26 cellular contexts compared by ENCODE assay signal in genomic region chr1:232438476-232438875, GRCh38.
DNase-seq lines count a peak whose midpoint lies in the region; ATAC-seq and TF ChIP-seq lines count a peak whose summit lies in the region.
"Had no signal": no experiment of that assay in that cellular context is flagged by ENCODE, and none has a peak within 500 bp of the region (broad histone marks: within the 10 kb centered on the region; RNA-seq: fewer than 3 reads in every experiment).

No MANE protein-coding gene starts in this region.

- H3K27me3 Mint-ChIP-seq in WTC11 (ENCODE audit: low read depth): no peaks in the 10 kb centered on the region
- H3K27me3 Mint-ChIP-seq: activated naive CD8-positive, alpha-beta T cell treated with anti-CD3 and anti-CD28 coated beads for 36 hours had no signal

- TF ChIP-seq CTCF in NB4 (IDR thresholded peaks at IDR 0.05; ENCODE audit: low read depth, low read length): no peak
- TF ChIP-seq CTCF in WTC11 (IDR thresholded peaks at IDR 0.05): no peak
- TF ChIP-seq CTCF in tibial artery (IDR thresholded peaks at IDR 0.05): no peak

- intact Hi-C loops in tibial artery (cut with DNase I; ENCODE audit: low total_unique reads): no loop called here

- no peaks in the 10 kb centered on the region for H3K27me3 ChIP-seq in tibial artery
- H3K27me3 ChIP-seq: ascending aorta, MG63, right atrium auricular region had no signal

- CTCF ChIA-PET in WTC11 (lab: Charles Lee): no interaction called here

- H3K9me3 ChIP-seq in tibial artery: no peaks in the 10 kb centered on the region
- H3K9me3 ChIP-seq: ascending aorta, HAP-1, MG63, right atrium auricular region had no signal

- no peak for TF ChIP-seq POLR2A in NB4 (IDR thresholded peaks at IDR 0.05; ENCODE audit: extremely low read depth, insufficient read length)

- no peak overlapping the region for H3K27ac Mint-ChIP-seq in WTC11
- H3K27ac Mint-ChIP-seq: activated naive CD8-positive, alpha-beta T cell treated with anti-CD3 and anti-CD28 coated beads for 36 hours; immature natural killer cell had no signal

- H3K36me3 ChIP-seq in tibial artery: peaks cover 0 to 31% (median 13%) of the 10 kb centered on the region in 3 donors

- DNase-seq in COLO829 (ENCODE audit: low spot score): peak; percentile 25
- peak; percentile 8 for DNase-seq in NB4 (ENCODE audit: low read depth)
- DNase-seq in WTC11 (ENCODE audit: low spot score): no peak
- peak; percentile 20 for DNase-seq in iPS DF 19.7 (ENCODE audit: low read depth, low spot score)
- DNase-seq in effector CD4-positive, alpha-beta T cell: no peak
- no peak for DNase-seq in tibial artery
- DNase-seq in SW 1271 (lab: John Stamatoyannopoulos, UW): no peak
- DNase-seq in NCI-H1436 treated with DMSO at 0.1 percent for 48 hours (lab: John Stamatoyannopoulos, UW): no peak
- DNase-seq: activated CD4-positive, alpha-beta T cell treated with anti-CD3 and anti-CD28 coated beads, Interleukin-2, amount 50 U/mL, for 48 hours; activated effector memory CD4-positive, alpha-beta T cell treated with Interleukin-2 at 50 U/mL for 16 hours; activated naive CD8-positive, alpha-beta T cell treated with anti-CD3 and anti-CD28 coated beads for 36 hours; activated T-cell treated with anti-CD3 and anti-CD28 coated beads for 4 hours; EL; erythroblast; foreskin fibroblast; immature natural killer cell; KBM-7; MG63; NCI-H1436; stimulated activated naive CD8-positive, alpha-beta T cell treated with anti-CD3 and anti-CD28 coated beads, Interleukin-15, Interleukin-2, amounts not matched to agents 100 U/mL and 50 U/mL, for 24 hours; T1000 had no signal

- no peak overlapping the region for H3K4me3 Mint-ChIP-seq in WTC11
- H3K4me3 Mint-ChIP-seq: activated naive CD8-positive, alpha-beta T cell treated with anti-CD3 and anti-CD28 coated beads for 36 hours; immature natural killer cell had no signal

- H3K4me1 ChIP-seq in tibial artery: peaks cover 0 to 12% (median 2%) of the 10 kb centered on the region in 4 donors
- H3K4me1 ChIP-seq: ascending aorta, HAP-1 had no signal

- H3K27ac ChIP-seq in tibial artery: no peak overlapping the region
- H3K27ac ChIP-seq: ascending aorta, right atrium auricular region had no signal

- peaks cover 3% of the 10 kb centered on the region; the same call in 1 of the 2 replicates for H3K36me3 Mint-ChIP-seq in WTC11

- peak; percentile 82 for ATAC-seq in WTC11
- ATAC-seq: left lobe of liver; Right ventricle myocardium inferior; stimulated activated naive CD8-positive, alpha-beta T cell treated with anti-CD3 and anti-CD28 coated beads, Interleukin-15, Interleukin-2, amounts not matched to agents 100 U/mL and 50 U/mL, for 24 hours had no signal

- H3K4me3 ChIP-seq in NB4 (ENCODE audit: low read depth, low read length): no peak overlapping the region
- no peak overlapping the region for H3K4me3 ChIP-seq in tibial artery
- H3K4me3 ChIP-seq: ascending aorta, HAP-1, MG63, right atrium auricular region had no signal

- peaks cover 17% of the 10 kb centered on the region for H3K4me1 Mint-ChIP-seq in WTC11
- H3K4me1 Mint-ChIP-seq: immature natural killer cell had no signal

- H3K9me3 Mint-ChIP-seq in WTC11: no peaks in the 10 kb centered on the region
- H3K9me3 Mint-ChIP-seq: activated naive CD8-positive, alpha-beta T cell treated with anti-CD3 and anti-CD28 coated beads for 36 hours; immature natural killer cell had no signal

- POLR2A ChIA-PET in WTC11 (lab: Charles Lee): no interaction called here

TF ChIP-seq in WTC11, 78 proteins besides CTCF, POLR2A, EP300 and RAD21:
- TF ChIP-seq OVOL2 (CRISPR knock-in tag; IDR thresholded peaks at IDR 0.05; ENCODE audit: borderline replicate concordance) (no peak), E2F5 (CRISPR knock-in tag; IDR thresholded peaks at IDR 0.05) (no peak), CREM (CRISPR knock-in tag; IDR thresholded peaks at IDR 0.05) (no peak), FOXP1 (CRISPR knock-in tag; IDR thresholded peaks at IDR 0.05; ENCODE audit: borderline replicate concordance) (no peak), GRHL2 (CRISPR knock-in tag; IDR thresholded peaks at IDR 0.05; ENCODE audit: insufficient replicate concordance, severe bottlenecking) (no peak), ZNF121 (CRISPR knock-in tag; IDR thresholded peaks at IDR 0.05) (no peak), CDX4 (CRISPR knock-in tag; IDR thresholded peaks at IDR 0.05; ENCODE audit: borderline replicate concordance) (no peak), ZNF263 (CRISPR knock-in tag; IDR thresholded peaks at IDR 0.05; ENCODE audit: low read depth) (no peak)

Comparison
In these comparisons a context has a peak if more than half of its experiments do, and no peak if none do; other contexts are left out.
1. DNase-seq: peak in COLO829 (single experiment), NB4 (single experiment) and iPS DF 19.7 (single experiment); none in WTC11 (single experiment), effector CD4-positive, alpha-beta T cell (single experiment), tibial artery (0 of 2), SW 1271 (0 of 2) and NCI-H1436 treated with DMSO at 0.1 percent for 48 hours (single experiment).